Comparison of ENCODE assay signal across 18 cellular contexts in the genomic region with DNA sequence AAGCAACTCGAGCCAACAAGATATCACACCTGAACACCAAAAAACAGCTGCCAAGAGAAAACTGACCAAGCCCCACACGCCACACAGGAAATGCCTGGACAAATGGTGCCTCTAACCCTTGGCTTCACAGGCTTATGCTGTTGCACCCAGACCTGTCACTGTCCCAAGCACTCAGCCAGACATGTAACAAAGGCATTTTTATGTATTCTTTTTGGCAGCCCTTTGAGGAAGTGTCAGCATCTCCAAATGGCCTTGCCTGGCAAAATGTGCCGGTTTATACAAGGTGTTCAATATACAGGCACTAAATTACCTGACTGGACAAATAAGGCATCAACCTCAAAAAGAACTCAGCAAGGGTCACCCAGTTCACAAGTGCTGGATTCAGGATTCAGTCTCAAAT. TPM values are rescaled to one million over a fixed set of nuclear protein-coding genes. Genes with fewer than 3 reads are reported as not detected.
A peak's percentile ranks its signal among the peaks of the same experiment; 100 is the strongest.
DNase-seq lines count a peak whose midpoint lies in the region; ATAC-seq, FAIRE-seq and TF ChIP-seq lines count a peak whose summit lies in the region.
"Had no signal": no experiment of that assay in that cellular context is flagged by ENCODE, and none has a peak within 500 bp of the region (broad histone marks: within the 10 kb centered on the region; RNA-seq: fewer than 3 reads in every experiment).

No MANE protein-coding gene starts in this region.

- TF ChIP-seq CTCF in breast epithelium (IDR thresholded peaks at IDR 0.05) (no peak), mammary epithelial cell (conservative IDR thresholded peaks at IDR 0.05 in 1 of 2, IDR thresholded peaks at IDR 0.05 in 1 of 2; ENCODE audit: extremely low read depth in 1 of 2, insufficient read depth in 1 of 2, low read depth in 1 of 2, low read length in 2 of 2) (no peak), K562 (IDR thresholded peaks at IDR 0.05 in 2 of 3, conservative IDR thresholded peaks at IDR 0.05 in 1 of 3; ENCODE audit: insufficient read depth in 2 of 3, low read depth in 1 of 3, low read length in 3 of 3) (no peak), kidney (IDR thresholded peaks at IDR 0.05; ENCODE audit: borderline replicate concordance, extremely low read depth, insufficient read depth) (no peak)

- H3K4me3 ChIP-seq in breast epithelium: no peak overlapping the region
- no peak overlapping the region for H3K4me3 ChIP-seq in mammary epithelial cell (replicated peaks in 1 of 3; ENCODE audit: insufficient read depth in 1 of 3, low read depth in 2 of 3, low read length in 3 of 3)
- no peak overlapping the region for H3K4me3 ChIP-seq in K562
- H3K4me3 ChIP-seq in small intestine (ENCODE audit: low read depth in 1 of 2, low read length in 2 of 2): no peak overlapping the region
- no peak overlapping the region for H3K4me3 ChIP-seq in kidney (ENCODE audit: low read length in 2 of 2)
- H3K4me3 ChIP-seq: PC-9 had no signal

- no peak for TF ChIP-seq EP300 in K562 (IDR thresholded peaks at IDR 0.05; ENCODE audit: low read length)

- H3K27me3 ChIP-seq in breast epithelium (no peaks in the 10 kb centered on the region), mammary epithelial cell (ENCODE audit: insufficient read depth, low read length) (no peaks in the 10 kb centered on the region), K562 (ENCODE audit: control insufficient read depth in 2 of 2, insufficient read depth in 2 of 2, low read length in 2 of 2) (no peaks in the 10 kb centered on the region), small intestine (ENCODE audit: control insufficient read depth in 2 of 2, insufficient read depth in 2 of 2, low read length in 2 of 2) (no peaks in the 10 kb centered on the region)

- TF ChIP-seq RAD21 in K562 (CRISPR knock-in tag; conservative IDR thresholded peaks at IDR 0.05 in 1 of 2, IDR thresholded peaks at IDR 0.05 in 1 of 2): no peak

- peak in 1 of 2 donors; percentile 46 for DNase-seq in breast epithelium (ENCODE audit: low spot score in 2 of 2)
- no peak for DNase-seq in mammary epithelial cell
- DNase-seq in K562 (ENCODE audit: extremely low read depth in 1 of 4, low spot score in 3 of 4): no peak
- DNase-seq in left colon: peak in 1 of 2 donors; percentile 41
- DNase-seq in small intestine: peak; percentile 33
- DNase-seq in kidney: no peak
- DNase-seq in T-cell: no peak
- DNase-seq in DMS114 treated with DMSO at 0.1 percent for 48 hours (lab: John Stamatoyannopoulos, UW; ENCODE audit: unreplicated experiment): no peak
- DNase-seq: 8988T; Caco-2; CD4-positive, CD25-positive, alpha-beta regulatory T cell; KBM-7; NCI-H1436; NCI-H2081 treated with DMSO at 0.1 percent for 48 hours; NCI-H2227 treated with DMSO at 0.1 percent for 48 hours; NCI-H510A treated with DMSO at 0.1 percent for 48 hours; NCI-H82; PC-9 had no signal

- no peak overlapping the region for H3K4me3 Mint-ChIP-seq in T-cell

- no peaks in the 10 kb centered on the region for H3K9me1 ChIP-seq in K562 (ENCODE audit: control insufficient read depth, insufficient read depth, low read length)

- H2AFZ ChIP-seq in mammary epithelial cell (ENCODE audit: low read depth, low read length): no peak overlapping the region
- H2AFZ ChIP-seq in K562 (ENCODE audit: low read depth, low read length): no peak overlapping the region
- H2AFZ ChIP-seq: PC-9 had no signal

- intact Hi-C loops in breast epithelium (cut with DNase I; ENCODE audit: low total_unique reads): no loop called here
- intact Hi-C loops in mammary epithelial cell (cut with micrococcal nuclease): no loop called here
- intact Hi-C loops in K562 (cut with micrococcal nuclease): no loop called here
- intact Hi-C loops in left colon (cut with DNase I, micrococcal nuclease): loop anchor here in 1 of 2 donors (10.0 kb wide), 1 partner anchor 58 kb away; no protein-coding TSS in a partner anchor
- intact Hi-C loops in kidney (cut with DNase I): no loop called here

- H3K4me1 ChIP-seq in breast epithelium: no peaks in the 10 kb centered on the region
- peaks cover 8% of the 10 kb centered on the region for H3K4me1 ChIP-seq in mammary epithelial cell (ENCODE audit: insufficient read depth, low read length)
- H3K4me1 ChIP-seq in K562 (replicated peaks in 1 of 2; ENCODE audit: control insufficient read depth in 2 of 2, insufficient read depth in 2 of 2, low read length in 2 of 2): peaks cover 6 to 7% of the 10 kb centered on the region in 2 experiments; a peak in 3 of 5 replicates
- H3K4me1 ChIP-seq in small intestine (ENCODE audit: control insufficient read depth in 2 of 2, insufficient read depth in 1 of 2, low read depth in 1 of 2, low read length in 1 of 2): peaks cover 3 to 20% of the 10 kb centered on the region in 2 donors
- peaks cover 0 to 2% of the 10 kb centered on the region in 2 donors for H3K4me1 ChIP-seq in kidney (ENCODE audit: control insufficient read depth in 1 of 2, insufficient read depth in 1 of 2, low read depth in 1 of 2, low read length in 2 of 2)

- BruUV-seq in mammary epithelial cell (replicated peaks; lab: Mats Ljungman, UMichigan) (no TSS peak), K562 (replicated peaks; lab: Mats Ljungman, UMichigan) (no TSS peak)

- no peaks in the 10 kb centered on the region for H3K9me3 Mint-ChIP-seq in T-cell
- H3K9me3 Mint-ChIP-seq: CD4-positive, CD25-positive, alpha-beta regulatory T cell had no signal

- H3K27ac Mint-ChIP-seq in T-cell: no peak overlapping the region

- H3K36me3 Mint-ChIP-seq in T-cell: peaks cover 9% of the 10 kb centered on the region

- FAIRE-seq in K562 (lab: Jason Lieb, UNC) (no peak), small intestine (lab: Jason Lieb, UNC) (no peak), kidney (lab: Jason Lieb, UNC) (no peak)

- ATAC-seq in K562 (peak; percentile 18; the same call in 1 of the 3 replicates), left colon (peak; percentile 72), T-cell (replicated peaks in 1 of 4) (no peak)

- no peak for TF ChIP-seq POLR2A in breast epithelium (IDR thresholded peaks at IDR 0.05)
- TF ChIP-seq POLR2A in K562 (conservative IDR thresholded peaks at IDR 0.05): no peak

- POLR2A ChIA-PET in K562 (lab: Yijun Ruan, JAX) (no interaction called here), T-cell (lab: Charles Lee) (no interaction called here)

- 40% methylated on average over 2 of the region's 3 CpGs for WGBS in mammary epithelial cell (ENCODE audit: low coverage, missing lambda C conversion rate)
- WGBS in K562 (ENCODE audit: insufficient coverage, low coverage, missing lambda C conversion rate): 53% methylated on average over 3 of the region's 3 CpGs
- 25 to 44% (median 30%) methylated on average over 3 of the region's 3 CpGs for WGBS in small intestine, 3 donors

- H3K27me3 Mint-ChIP-seq in T-cell: no peaks in the 10 kb centered on the region
- H3K27me3 Mint-ChIP-seq: CD4-positive, CD25-positive, alpha-beta regulatory T cell had no signal

- H3K4me2 ChIP-seq in mammary epithelial cell (ENCODE audit: insufficient read depth, low read depth, low read length) (no peak overlapping the region), K562 (ENCODE audit: insufficient read depth, low read length) (no peak overlapping the region)
- H3K4me2 ChIP-seq: PC-9 had no signal

- CTCF ChIA-PET in mammary epithelial cell (lab: Charles Lee; ENCODE audit: low non-redundant PET): no interaction called here
- CTCF ChIA-PET in K562 (lab: Yijun Ruan, JAX; ENCODE audit: low intra/inter-chr PET ratio): no interaction called here
- CTCF ChIA-PET in T-cell (lab: Charles Lee): no interaction called here

- peaks cover 96% of the 10 kb centered on the region for H3K79me2 ChIP-seq in mammary epithelial cell (ENCODE audit: insufficient read depth, low read length)
- peaks cover 13% of the 10 kb centered on the region for H3K79me2 ChIP-seq in K562 (ENCODE audit: control insufficient read depth, insufficient read depth, low read length)

- peaks cover 38 to 42% (median 41%) of the 10 kb centered on the region in 3 donors for H3K4me1 Mint-ChIP-seq in T-cell

- no peaks in the 10 kb centered on the region for H4K20me1 ChIP-seq in mammary epithelial cell (ENCODE audit: insufficient read depth, low read length)
- peaks cover 10% of the 10 kb centered on the region for H4K20me1 ChIP-seq in K562 (replicated peaks; ENCODE audit: control insufficient read depth, insufficient read depth, low read length)

- in situ Hi-C loops in mammary epithelial cell (cut with MboI; ENCODE audit: low sequenced_read_pairs in 2 of 2) (loop anchor here (10.0 to 25.0 kb wide), 3 partner anchors 58 to 334 kb away; no protein-coding TSS in a partner anchor), K562 (cut with MboI) (no loop called here)

- H3K27ac ChIP-seq in breast epithelium (peak overlapping the region; percentile 61 to 64), mammary epithelial cell (ENCODE audit: insufficient read depth, low read depth, low read length) (no peak overlapping the region), K562 (ENCODE audit: extremely low read depth, low read depth, low read length) (no peak overlapping the region), small intestine (ENCODE audit: low read depth in 1 of 2, low read length in 1 of 2) (peak overlapping the region; percentile 28 to 52), kidney (ENCODE audit: low read depth in 2 of 2, low read length in 2 of 2) (no peak overlapping the region)
- H3K27ac ChIP-seq: PC-9 had no signal

- no peak overlapping the region for H3K9ac ChIP-seq in mammary epithelial cell (ENCODE audit: insufficient read depth, low read length)
- no peak overlapping the region for H3K9ac ChIP-seq in K562 (ENCODE audit: insufficient read depth in 1 of 2, low read depth in 2 of 2, low read length in 2 of 2)
- no peak overlapping the region for H3K9ac ChIP-seq in kidney (ENCODE audit: low read length in 2 of 2)

- H3K36me3 ChIP-seq in breast epithelium (no peaks in the 10 kb centered on the region), mammary epithelial cell (ENCODE audit: insufficient read depth, low read length) (no peaks in the 10 kb centered on the region), K562 (ENCODE audit: control insufficient read depth, insufficient read depth, low read length) (peaks cover 18% of the 10 kb centered on the region; the same call in 2 of the 3 replicates), small intestine (ENCODE audit: control insufficient read depth in 2 of 2, insufficient read depth in 2 of 2, low read length in 2 of 2) (no peaks in the 10 kb centered on the region), kidney (ENCODE audit: control insufficient read depth in 1 of 2, insufficient read depth in 2 of 2, low read length in 2 of 2) (peaks cover 0 to 5% of the 10 kb centered on the region in 2 donors)

- H3K9me3 ChIP-seq in breast epithelium (no peaks in the 10 kb centered on the region), mammary epithelial cell (replicated peaks; ENCODE audit: insufficient read depth, low read length) (no peaks in the 10 kb centered on the region), K562 (replicated peaks; ENCODE audit: control insufficient read depth, insufficient read depth, low read depth, low read length) (no peaks in the 10 kb centered on the region), small intestine (ENCODE audit: control insufficient read depth, low read depth) (no peaks in the 10 kb centered on the region), kidney (ENCODE audit: control insufficient read depth in 1 of 2, low read length in 2 of 2) (no peaks in the 10 kb centered on the region)
- H3K9me3 ChIP-seq: Caco-2 had no signal

- dilution Hi-C loops in mammary epithelial cell (cut with HindIII; ENCODE audit: low sequenced_read_pairs): no loop called here

RNA-seq across cellular contexts. Expression of a gene that starts 6.1 kb away (rescaled TPM):
- total RNA-seq in breast epithelium: 10 to 100 TPM; 42.0 to 54.4 (median 53.8) TPM
- total RNA-seq in mammary epithelial cell: 10 to 100 TPM; 27.2 to 33.0 TPM
- polyA plus RNA-seq in mammary epithelial cell: 54.7 TPM
- polyA minus RNA-seq in mammary epithelial cell: 18.6 TPM
- total RNA-seq in K562 (2011; cell fraction: chromatin; rRNA removed; ENCODE audit: low replicate concordance): 12.3 and 28.7 TPM in 2 replicates
- total RNA-seq in K562 (2011; cell fraction: nucleolus; rRNA removed): 34.5 and 34.7 TPM in 2 replicates
- total RNA-seq in K562 (2011; cell fraction: nucleoplasm; rRNA removed): 23.5 and 27.0 TPM in 2 replicates
- 36.6 and 44.2 TPM in 2 replicates for total RNA-seq in K562 (2014; rRNA removed)
- total RNA-seq in K562 (2014; rRNA removed; fragmentation: Illumina TruSeq; extraction: Trizol): 11.5 and 14.4 TPM in 2 replicates
- total RNA-seq in K562 (2015; rRNA removed; fragmentation: Illumina TruSeq; extraction: Trizol): 20.1 and 22.0 TPM in 2 replicates
- total RNA-seq in K562 (2021): 29.7 and 32.2 TPM in 2 replicates
- 23.1 and 28.7 TPM in 2 replicates for polyA plus RNA-seq in K562 (2011; rRNA removed)
- 37.2 and 54.8 TPM in 2 replicates for polyA plus RNA-seq in K562 (2011; cell fraction: cytosol; rRNA removed)
- 27.3 and 34.3 TPM in 2 replicates for polyA plus RNA-seq in K562 (2011; cell fraction: nucleus; rRNA removed)
- 15.1 and 22.1 TPM in 2 replicates for polyA plus RNA-seq in K562 (2012)
- 24.2 and 26.8 TPM in 2 replicates for polyA plus RNA-seq in K562 (2014; fragmentation: Illumina TruSeq; extraction: Trizol)
- 1 to 10 TPM; 1.6 to 2.3 TPM for polyA plus RNA-seq in K562 (2014; fragmentation: Nextera tagmentation; extraction: Ambion mirVana)
- 33.9 and 40.0 TPM in 2 replicates for polyA plus RNA-seq in K562 (2014; rRNA removed)
- 8.1 and 15.6 TPM in 2 replicates for polyA minus RNA-seq in K562 (2011; rRNA and poly(A)+ RNA removed)
- 13.9 and 15.7 TPM in 2 replicates for polyA minus RNA-seq in K562 (2011; cell fraction: cytosol; rRNA and poly(A)+ RNA removed)
- polyA minus RNA-seq in K562 (2011; cell fraction: nucleus; rRNA and poly(A)+ RNA removed): 12.2 and 12.3 TPM in 2 replicates
- total RNA-seq in left colon: 10 to 100 TPM; 29.0 to 41.8 TPM
- 10 to 100 TPM; 61.4 to 70.8 (median 62.0) TPM for polyA plus RNA-seq in small intestine
- total RNA-seq in kidney: 27.5 TPM
- 39.8 TPM for polyA plus RNA-seq in kidney (ENCODE audit: insufficient read depth, low read depth, low replicate concordance)
- 10 to 100 TPM; 17.6 to 34.2 (median 30.1) TPM for total RNA-seq in T-cell

RNA-seq across cellular contexts. Expression of a gene that starts 31.8 kb away (rescaled TPM):
- under 1 TPM in 2 of 3 donors, not detected in 1; 0.44 to 0.48 TPM for total RNA-seq in breast epithelium
- under 1 TPM; 0.17 to 0.24 TPM for total RNA-seq in mammary epithelial cell
- polyA plus RNA-seq in mammary epithelial cell: 0.05 TPM
- polyA minus RNA-seq in mammary epithelial cell: not detected
- total RNA-seq in K562 (2011; cell fraction: chromatin; rRNA removed; ENCODE audit: low replicate concordance): 0.09 TPM in 1 of 2 replicates, not detected in the other
- total RNA-seq in K562 (2011; cell fraction: nucleolus; rRNA removed): under 0.01 TPM in 1 of 2 replicates, not detected in the other
- total RNA-seq in K562 (2011; cell fraction: nucleoplasm; rRNA removed): 0.38 TPM in 1 of 2 replicates, not detected in the other
- 0.04 TPM in 1 of 2 replicates, not detected in the other for total RNA-seq in K562 (2014; rRNA removed)
- 0.03 TPM in 1 of 2 replicates, not detected in the other for total RNA-seq in K562 (2014; rRNA removed; fragmentation: Illumina TruSeq; extraction: Trizol)
- total RNA-seq in K562 (2015; rRNA removed; fragmentation: Illumina TruSeq; extraction: Trizol): not detected in 2 replicates
- 0.07 TPM in 2 replicates for total RNA-seq in K562 (2021)
- polyA plus RNA-seq in K562 (2011; rRNA removed): not detected in 2 replicates
- not detected in 2 replicates for polyA plus RNA-seq in K562 (2011; cell fraction: cytosol; rRNA removed)
- 0.03 TPM in 2 replicates for polyA plus RNA-seq in K562 (2011; cell fraction: nucleus; rRNA removed)
- 0.04 TPM in 1 of 2 replicates, not detected in the other for polyA plus RNA-seq in K562 (2012)
- 0.03 TPM in 1 of 2 replicates, not detected in the other for polyA plus RNA-seq in K562 (2014; fragmentation: Illumina TruSeq; extraction: Trizol)
- under 1 TPM in 1 of 2 experiments, not detected in 1; 0.03 TPM for polyA plus RNA-seq in K562 (2014; fragmentation: Nextera tagmentation; extraction: Ambion mirVana)
- polyA plus RNA-seq in K562 (2014; rRNA removed): not detected in 2 replicates
- not detected in 2 replicates for polyA minus RNA-seq in K562 (2011; rRNA and poly(A)+ RNA removed)
- polyA minus RNA-seq in K562 (2011; cell fraction: cytosol; rRNA and poly(A)+ RNA removed): not detected in 2 replicates
- polyA minus RNA-seq in K562 (2011; cell fraction: nucleus; rRNA and poly(A)+ RNA removed): not detected in 2 replicates
- under 1 TPM; 0.15 to 0.42 TPM for total RNA-seq in left colon
- under 1 TPM in 2 of 3 donors, not detected in 1; 0.28 to 0.45 TPM for polyA plus RNA-seq in small intestine
- 1.2 TPM for total RNA-seq in kidney
- 0.19 TPM for polyA plus RNA-seq in kidney (ENCODE audit: insufficient read depth, low read depth, low replicate concordance)
- under 1 TPM in 3 of 5 donors, not detected in 2; 0.13 to 0.19 (median 0.15) TPM for total RNA-seq in T-cell
- total RNA-seq: PC-9 had no signal

Comparison
In these comparisons a context has a peak if more than half of its experiments do, and no peak if none do; other contexts are left out.
1. H3K27ac ChIP-seq: peak in breast epithelium (2 of 2) and small intestine (2 of 2); none in mammary epithelial cell (single experiment), K562 (single experiment) and kidney (0 of 2).
2. ATAC-seq: peak in K562 (single experiment) and left colon (single experiment); none in T-cell (0 of 4).